ENCODE assay signal across 33 cellular contexts in genomic region chr15:97849183-97849582, GRCh38.
DNase-seq lines count a peak whose midpoint lies in the region; ATAC-seq, FAIRE-seq and TF ChIP-seq lines count a peak whose summit lies in the region.
"Had no signal": no experiment of that assay in that cellular context is flagged by ENCODE, and none has a peak within 500 bp of the region (broad histone marks: within the 10 kb centered on the region; RNA-seq: fewer than 3 reads in every experiment).

No MANE protein-coding gene starts in this region.

- TF ChIP-seq CTCF in HepG2 (CRISPR knock-in tag; IDR thresholded peaks at IDR 0.05) (no peak; the same call in 1 of the 2 replicates), right lobe of liver (IDR thresholded peaks at IDR 0.05) (no peak), NB4 (IDR thresholded peaks at IDR 0.05; ENCODE audit: low read depth, low read length) (peak; percentile 26), WTC11 (IDR thresholded peaks at IDR 0.05) (0 out of 2 replicates have a peak, but pooled peaks have one; percentile 21), MM.1S (IDR thresholded peaks at IDR 0.05; ENCODE audit: low read length) (no peak)

- intact Hi-C loops in HepG2 (cut with micrococcal nuclease; ENCODE audit: unreplicated experiment) (no loop called here), right lobe of liver (cut with DNase I) (no loop called here)

- no peaks in the 10 kb centered on the region for H3K36me3 ChIP-seq in HepG2 (replicated peaks in 1 of 2; ENCODE audit: control insufficient read depth in 1 of 2, insufficient read depth in 2 of 2, low read length in 2 of 2)
- no peaks in the 10 kb centered on the region for H3K36me3 ChIP-seq in right lobe of liver
- H3K36me3 ChIP-seq in MM.1S (replicated peaks; ENCODE audit: insufficient read depth, low read length) = no peaks in the 10 kb centered on the region
- H3K36me3 ChIP-seq: left lung, MG63, SJCRH30 had no signal

- peaks cover 15% of the 10 kb centered on the region for H3K9me3 Mint-ChIP-seq in WTC11
- H3K9me3 Mint-ChIP-seq: activated T-cell treated with anti-CD3 and anti-CD28 coated beads, Interleukin-2, amount 50 U/mL, for 24 hours had no signal

- H3K27me3 Mint-ChIP-seq in WTC11 (ENCODE audit: low read depth) = no peaks in the 10 kb centered on the region
- H3K27me3 Mint-ChIP-seq: activated naive CD8-positive, alpha-beta T cell; CD4-positive, alpha-beta memory T cell; T-cell had no signal

- no peaks in the 10 kb centered on the region for H4K20me1 ChIP-seq in HepG2 (ENCODE audit: insufficient read depth, low read length)
- H4K20me1 ChIP-seq in MM.1S (ENCODE audit: insufficient read depth, low read length) = no peaks in the 10 kb centered on the region

- no peak overlapping the region for H2AFZ ChIP-seq in HepG2 (ENCODE audit: low read length)
- no peak overlapping the region for H2AFZ ChIP-seq in MM.1S (ENCODE audit: low read length)
- H2AFZ ChIP-seq: parathyroid adenoma had no signal

- no peaks in the 10 kb centered on the region for H3F3A ChIP-seq in MM.1S (ENCODE audit: insufficient read depth, low read length)

- POLR2A ChIA-PET in HepG2 (lab: Yijun Ruan, JAX) (no interaction called here), WTC11 (lab: Charles Lee) (no interaction called here)

- H3K9me3 ChIP-seq in HepG2 (ENCODE audit: low read length) (no peaks in the 10 kb centered on the region), right lobe of liver (no peaks in the 10 kb centered on the region), MM.1S (replicated peaks; ENCODE audit: insufficient read depth, low read length) (no peaks in the 10 kb centered on the region)
- H3K9me3 ChIP-seq: SJCRH30 had no signal

- H3K9me2 ChIP-seq in MM.1S (replicated peaks; ENCODE audit: insufficient read depth, low read length) = no peaks in the 10 kb centered on the region

- no peak overlapping the region for H3K4me3 ChIP-seq in HepG2 (replicated peaks in 1 of 3; ENCODE audit: insufficient read depth in 1 of 3, low read depth in 2 of 3, low read length in 3 of 3)
- no peak overlapping the region for H3K4me3 ChIP-seq in right lobe of liver
- H3K4me3 ChIP-seq in NB4 (ENCODE audit: low read depth, low read length) = no peak overlapping the region
- H3K4me3 ChIP-seq in MM.1S (ENCODE audit: low read length) = no peak overlapping the region
- H3K4me3 ChIP-seq: GM12878, left lung, MG63, SJCRH30 had no signal

- BruUV-seq in HepG2 (replicated peaks; lab: Mats Ljungman, UMichigan) = no TSS peak

- 25% methylated on average over 5 of the region's 6 CpGs for WGBS in HepG2 (ENCODE audit: low lambda C conversion rate)
- 61% methylated on average over 5 of the region's 6 CpGs for WGBS in right lobe of liver (ENCODE audit: insufficient coverage, low coverage, low lambda C conversion rate, missing lambda C conversion rate)

- no peak overlapping the region for H3K4me2 ChIP-seq in HepG2 (ENCODE audit: low read depth, low read length)
- no peak overlapping the region for H3K4me2 ChIP-seq in MM.1S (ENCODE audit: low read depth, low read length)

- H3K4me1 ChIP-seq in HepG2 (ENCODE audit: insufficient read depth, low read length) (no peaks in the 10 kb centered on the region), right lobe of liver (no peaks in the 10 kb centered on the region), MM.1S (ENCODE audit: low read length) (no peaks in the 10 kb centered on the region)
- H3K4me1 ChIP-seq: left lung, parathyroid adenoma, SJCRH30 had no signal

- H3K79me2 ChIP-seq in HepG2 (ENCODE audit: insufficient read depth, low read length) (no peaks in the 10 kb centered on the region), MM.1S (ENCODE audit: low read length) (no peaks in the 10 kb centered on the region)
- H3K79me2 ChIP-seq: parathyroid adenoma had no signal

- FAIRE-seq in HepG2 (lab: Jason Lieb, UNC) = no peak
- FAIRE-seq in H54 (lab: Jason Lieb, UNC) = no peak
- FAIRE-seq: A204.1, colon, D721Med, GM12878, islet of Langerhans had no signal

- CTCF ChIA-PET in HepG2 (lab: Yijun Ruan, JAX; ENCODE audit: low intra/inter-chr PET ratio, low total read pairs) = no interaction called here
- CTCF ChIA-PET in WTC11 (lab: Charles Lee) = no interaction called here

- H3K27ac ChIP-seq in HepG2 (ENCODE audit: extremely low read length, insufficient read depth, low read length) (no peak overlapping the region), right lobe of liver (no peak overlapping the region), MM.1S (ENCODE audit: low read length) (no peak overlapping the region)
- H3K27ac ChIP-seq: epithelial cell of prostate, left lung, parathyroid adenoma, SJCRH30 had no signal

- no peak for TF ChIP-seq RAD21 in HepG2 (CRISPR knock-in tag; IDR thresholded peaks at IDR 0.05)

- H3K36me3 Mint-ChIP-seq in WTC11 = no peaks in the 10 kb centered on the region
- H3K36me3 Mint-ChIP-seq: CD4-positive, alpha-beta memory T cell; T-cell had no signal

- TF ChIP-seq EP300 in HepG2 (IDR thresholded peaks at IDR 0.05; ENCODE audit: low read depth in 2 of 2, low read length in 2 of 2) (no peak), HepG2 (CRISPR knock-in tag; IDR thresholded peaks at IDR 0.05; ENCODE audit: borderline replicate concordance) (no peak)

- TF ChIP-seq POLR2A in HepG2 (IDR thresholded peaks at IDR 0.05; ENCODE audit: insufficient read depth in 1 of 2, low read depth in 2 of 2, low read length in 2 of 2) (no peak), right lobe of liver (IDR thresholded peaks at IDR 0.05) (no peak), NB4 (IDR thresholded peaks at IDR 0.05; ENCODE audit: extremely low read depth, insufficient read length) (no peak), H54 (IDR thresholded peaks at IDR 0.05; ENCODE audit: low read depth, low read length) (no peak)

- no peak overlapping the region for H3K4me3 Mint-ChIP-seq in WTC11
- H3K4me3 Mint-ChIP-seq: activated naive CD8-positive, alpha-beta T cell; activated T-cell treated with anti-CD3 and anti-CD28 coated beads, Interleukin-2, amount 50 U/mL, for 24 hours; CD4-positive, alpha-beta memory T cell; neural crest cell; T-cell had no signal

- in situ Hi-C loops in HepG2 (cut with HindIII; ENCODE audit: extremely low pct_ligation_motif_present, low pct_unique_long_range_greater_than_20kb) = no loop called here

- no peaks in the 10 kb centered on the region for H3K4me1 Mint-ChIP-seq in WTC11
- H3K4me1 Mint-ChIP-seq: CD4-positive, alpha-beta memory T cell; neural crest cell; T-cell had no signal

- ATAC-seq in HepG2 (peak; percentile 78), right lobe of liver (no peak), WTC11 (peak; percentile 97)
- ATAC-seq: GM12878; left lung; right cardiac atrium; stimulated activated naive CD8-positive, alpha-beta T cell treated with anti-CD3 and anti-CD28 coated beads, Interleukin-15, Interleukin-2, amounts not matched to agents 100 U/mL and 50 U/mL, for 24 hours; T-cell had no signal

- DNase-seq in HepG2 (ENCODE audit: low spot score) (no peak), right lobe of liver (no peak), NB4 (ENCODE audit: low read depth) (no peak), WTC11 (ENCODE audit: low spot score) (no peak), hepatic stellate cell (ENCODE audit: low spot score) (no peak), dermis blood vessel endothelial cell (no peak), MM.1S (no peak), H54 (ENCODE audit: insufficient read length, low spot score) (no peak)
- DNase-seq: activated CD4-positive, CD25-positive, alpha-beta regulatory T cell; activated effector memory CD4-positive, alpha-beta T cell treated with anti-CD3 and anti-CD28 coated beads, Interleukin-2, amount 50 U/mL, for 16 hours; activated T-cell treated with anti-CD3 and anti-CD28 coated beads, Interleukin-2, amount 50 U/mL, for 24 hours; aorta; CD4-positive, alpha-beta memory T cell; effector CD4-positive, alpha-beta T cell; left lung; MG63; NCI-H1417 treated with DMSO at 0.1 percent for 48 hours; NCI-H2081; NCI-H526 treated with DMSO at 0.1 percent for 48 hours; right cardiac atrium; SJCRH30; stimulated activated CD4-positive, alpha-beta T cell treated with anti-CD3 and anti-CD28 coated beads, Interleukin-1b, Interleukin-23, amount 100 ng/mL, for 48 hours; stimulated activated naive CD8-positive, alpha-beta T cell treated with anti-CD3 and anti-CD28 coated beads, Interleukin-15, Interleukin-2, amounts not matched to agents 100 U/mL and 50 U/mL, for 24 hours; T-cell had no signal

- no peak overlapping the region for H3K27ac Mint-ChIP-seq in WTC11
- H3K27ac Mint-ChIP-seq: activated naive CD8-positive, alpha-beta T cell; activated T-cell treated with anti-CD3 and anti-CD28 coated beads, Interleukin-2, amount 50 U/mL, for 24 hours; CD4-positive, alpha-beta memory T cell; T-cell had no signal

- no peaks in the 10 kb centered on the region for H3K27me3 ChIP-seq in HepG2 (ENCODE audit: control insufficient read depth in 1 of 2, insufficient read depth in 2 of 2, low read length in 2 of 2)
- no peaks in the 10 kb centered on the region for H3K27me3 ChIP-seq in right lobe of liver
- no peaks in the 10 kb centered on the region for H3K27me3 ChIP-seq in MM.1S (replicated peaks; ENCODE audit: insufficient read depth, low read length)
- H3K27me3 ChIP-seq: left lung, MG63, SJCRH30 had no signal

- no peak overlapping the region for H3K9ac ChIP-seq in HepG2 (ENCODE audit: insufficient read depth, low read depth, low read length)
- no peak overlapping the region for H3K9ac ChIP-seq in MM.1S (ENCODE audit: low read length)
- H3K9ac ChIP-seq: parathyroid adenoma had no signal

TF ChIP-seq in HepG2, 621 proteins besides CTCF, POLR2A, EP300 and RAD21 (continues in another document):
- TF ChIP-seq TERF1 (CRISPR knock-in tag; IDR thresholded peaks at IDR 0.05) (no peak), CHCHD3 (CRISPR knock-in tag; IDR thresholded peaks at IDR 0.05) (no peak)

TF ChIP-seq in WTC11, 78 proteins besides CTCF, POLR2A, EP300 and RAD21 (continues in another document):
- TF ChIP-seq ZNF317 (CRISPR knock-in tag; IDR thresholded peaks at IDR 0.05; ENCODE audit: borderline replicate concordance, low read depth) (no peak), SMAD4 (CRISPR knock-in tag; IDR thresholded peaks at IDR 0.05) (no peak), ATF1 (CRISPR knock-in tag; IDR thresholded peaks at IDR 0.05) (no peak), ZMAT4 (CRISPR knock-in tag; IDR thresholded peaks at IDR 0.05) (no peak), KAT7 (CRISPR knock-in tag; IDR thresholded peaks at IDR 0.05; ENCODE audit: borderline replicate concordance) (no peak), CDX4 (CRISPR knock-in tag; IDR thresholded peaks at IDR 0.05; ENCODE audit: borderline replicate concordance) (no peak), ZNF396 (CRISPR knock-in tag; IDR thresholded peaks at IDR 0.05; ENCODE audit: borderline replicate concordance) (no peak)

Comparison
In these comparisons a context has a peak if more than half of its experiments do, and no peak if none do; other contexts are left out.
1. ATAC-seq: peak in HepG2 (single experiment) and WTC11 (single experiment); none in right lobe of liver (0 of 4).
2. CTCF ChIP-seq: peak in NB4 (single experiment) and WTC11 (single experiment); none in HepG2 (single experiment), right lobe of liver (0 of 4) and MM.1S (single experiment).
3. Of the 50 proteins assayed by ChIP-seq in both HepG2 and WTC11: peak only in HepG2: none; only in WTC11: CTCF; in both: none; in neither: 49.